ENCODE assay signal across 18 cellular contexts in the genomic region with DNA sequence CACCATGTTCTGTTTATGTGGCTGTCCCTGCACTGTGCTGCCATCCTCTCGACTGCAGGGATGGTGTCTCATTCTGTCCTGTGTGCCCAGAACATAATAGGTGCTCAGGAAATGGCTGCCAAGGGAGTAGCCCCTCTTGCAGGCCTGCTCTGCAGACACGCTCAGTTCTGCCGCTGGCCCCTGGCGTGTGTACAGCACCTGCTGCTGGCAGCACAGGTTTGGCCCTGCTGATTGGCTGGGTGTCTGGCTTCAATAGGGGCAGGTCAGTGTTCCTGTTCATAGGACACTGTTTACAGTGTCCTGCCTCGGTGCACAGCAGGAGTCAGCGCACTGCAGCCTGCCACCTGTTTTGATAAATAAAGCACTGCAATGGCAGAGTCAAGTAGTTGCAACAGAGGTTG.
DNase-seq lines count a peak whose midpoint lies in the region; ATAC-seq and TF ChIP-seq lines count a peak whose summit lies in the region.
"Had no signal": no experiment of that assay in that cellular context is flagged by ENCODE, and none has a peak within 500 bp of the region (broad histone marks: within the 10 kb centered on the region; RNA-seq: fewer than 3 reads in every experiment).

No MANE protein-coding gene starts in this region.

- ATAC-seq in body of pancreas: peak; percentile 62
- no peak for ATAC-seq in GM18861 (IDR thresholded peaks at IDR 0.05; ENCODE audit: unreplicated experiment)
- ATAC-seq: lower lobe of right lung had no signal

- H4K91ac ChIP-seq in trophoblast cell (ENCODE audit: low read depth, low read length): no peak overlapping the region

- peak overlapping the region; percentile 21 for H2AK5ac ChIP-seq in trophoblast cell (ENCODE audit: low read length)

- no peak overlapping the region for H3K4me2 ChIP-seq in trophoblast cell (ENCODE audit: low read length)

- H2BK120ac ChIP-seq in trophoblast cell (ENCODE audit: insufficient read depth, low read length, poor library complexity): no peak overlapping the region

- H3K36me3 ChIP-seq in body of pancreas (replicated peaks in 1 of 2; ENCODE audit: insufficient read depth in 1 of 2, low read depth in 2 of 2): no peaks in the 10 kb centered on the region
- H3K36me3 ChIP-seq in trophoblast cell (ENCODE audit: control insufficient read depth in 1 of 2, insufficient read depth in 2 of 2, low read length in 2 of 2): no peaks in the 10 kb centered on the region

- intact Hi-C loops in body of pancreas (cut with DNase I): no loop called here

- peaks cover 86% of the 10 kb centered on the region for H3K4me1 ChIP-seq in body of pancreas
- peaks cover 6 to 10% of the 10 kb centered on the region in 2 experiments for H3K4me1 ChIP-seq in trophoblast cell (ENCODE audit: control insufficient read depth in 1 of 2, insufficient read depth in 2 of 2, low read length in 2 of 2)
- H3K4me1 ChIP-seq: lower lobe of right lung had no signal

- H3K27ac ChIP-seq in body of pancreas (peak overlapping the region; percentile 77 to 86 (median 84)), trophoblast cell (ENCODE audit: low read depth, low read length) (no peak overlapping the region)
- H3K27ac ChIP-seq: epithelial cell of prostate, GM23248, lower lobe of right lung had no signal

- TF ChIP-seq CTCF in LNCAP (IDR thresholded peaks at IDR 0.05) (peak; percentile 34; the same call in 1 of the 2 replicates), body of pancreas (IDR thresholded peaks at IDR 0.05) (peak in 3 of 7 experiments; percentile 9 to 18 (median 13))

- no peak overlapping the region for H2BK12ac ChIP-seq in trophoblast cell (ENCODE audit: low read length)

- 19 to 35% methylated on average over 2 to 6 of the region's 6 CpGs for WGBS in body of pancreas, 2 donors
- no CpG with 5 or more reads among the region's 6 CpGs for WGBS in trophoblast cell (ENCODE audit: extremely low coverage, insufficient coverage, insufficient read length)

- no peak overlapping the region for H3K23ac ChIP-seq in trophoblast cell (ENCODE audit: low read length)

- H4K8ac ChIP-seq in trophoblast cell (ENCODE audit: low read depth, low read length): no peak overlapping the region

- H2BK5ac ChIP-seq in trophoblast cell (ENCODE audit: low read depth, low read length, poor library complexity): no peak overlapping the region

- H2AFZ ChIP-seq in trophoblast cell (ENCODE audit: insufficient read depth, low read length, poor library complexity): no peak overlapping the region
- H2AFZ ChIP-seq: GM23248 had no signal

- H3K9me3 ChIP-seq in body of pancreas: no peaks in the 10 kb centered on the region
- peaks cover 5% of the 10 kb centered on the region for H3K9me3 ChIP-seq in trophoblast cell (ENCODE audit: insufficient read depth, low read depth, low read length)
- H3K9me3 ChIP-seq: lower lobe of right lung had no signal

- no peak overlapping the region for H3K4ac ChIP-seq in trophoblast cell (ENCODE audit: low read depth, low read length)

- no peak overlapping the region for H3K18ac ChIP-seq in trophoblast cell (ENCODE audit: low read length)

- H3K4me3 ChIP-seq in body of pancreas (no peak overlapping the region), trophoblast cell (ENCODE audit: low read depth, low read length) (no peak overlapping the region)
- H3K4me3 ChIP-seq: GM23248, lower lobe of right lung had no signal

- no peak overlapping the region for H3K14ac ChIP-seq in trophoblast cell (ENCODE audit: low read length)

- no peak overlapping the region for H4K12ac ChIP-seq in trophoblast cell (ENCODE audit: low read depth, low read length)

- TF ChIP-seq POLR2A in body of pancreas (IDR thresholded peaks at IDR 0.05): peak in 1 of 3 donors; percentile 29

- DNase-seq in NCI-H2196 (lab: John Stamatoyannopoulos, UW; ENCODE audit: unreplicated experiment) (peak; percentile 58), NCI-H2196 treated with DMSO at 0.1 percent for 48 hours (lab: John Stamatoyannopoulos, UW; ENCODE audit: unreplicated experiment) (no peak), body of pancreas (peak; percentile 71 to 90 (median 86)), trophoblast cell (peak in 1 of 2 donors; percentile 40), AG08395 (ENCODE audit: low spot score) (no peak), NCI-H2227 treated with DMSO at 0.1 percent for 48 hours (lab: John Stamatoyannopoulos, UW) (no peak)
- DNase-seq: activated B cell treated with CpG ODN at 0.5 μM for 24 hours; activated gamma-delta T cell treated with Interleukin-2 at 50 U/mL for 16 hours; CD4-positive, CD25-positive, alpha-beta regulatory T cell; GM23248; Kasumi-1; lower lobe of right lung; NCI-H1694; nephron progenitor cell; Right ventricle myocardium superior had no signal

- H3K27me3 ChIP-seq in body of pancreas (no peaks in the 10 kb centered on the region), trophoblast cell (ENCODE audit: insufficient read depth, low read length) (no peaks in the 10 kb centered on the region)

- no peaks in the 10 kb centered on the region for H3K79me2 ChIP-seq in trophoblast cell (ENCODE audit: control insufficient read depth, insufficient read depth, low read length, poor library complexity)

- H3K9ac ChIP-seq in trophoblast cell (ENCODE audit: low read length): no peak overlapping the region
- H3K9ac ChIP-seq: GM23248 had no signal

- H3K79me1 ChIP-seq in trophoblast cell (ENCODE audit: low read length): peaks cover 5% of the 10 kb centered on the region

Comparison
In these comparisons a context has a peak if more than half of its experiments do, and no peak if none do; other contexts are left out.
1. DNase-seq: peak in NCI-H2196 (single experiment) and body of pancreas (4 of 4); none in NCI-H2196 treated with DMSO at 0.1 percent for 48 hours (single experiment), AG08395 (single experiment) and NCI-H2227 treated with DMSO at 0.1 percent for 48 hours (single experiment).